In genomic region chr14:96255501-96256366, GRCh38 we compare ENCODE assay signal across 16 cellular contexts. TPM values are rescaled to one million over a fixed set of nuclear protein-coding genes. Genes with fewer than 3 reads are reported as not detected.
DNase-seq lines count a peak whose midpoint lies in the region; ATAC-seq, FAIRE-seq and TF ChIP-seq lines count a peak whose summit lies in the region.
"Had no signal": no experiment of that assay in that cellular context is flagged by ENCODE, and none has a peak within 500 bp of the region (broad histone marks: within the 10 kb centered on the region; RNA-seq: fewer than 3 reads in every experiment).

TSS of gene BDKRB1 (plus strand) at chr14:96256210. CDS start at chr14:96263683, 7,473 bp downstream.

- peaks cover 8% of the 10 kb centered on the region for H3K9me3 ChIP-seq in A549
- H3K9me3 ChIP-seq in muscle layer of colon (ENCODE audit: low read length), result no peaks in the 10 kb centered on the region
- H3K9me3 ChIP-seq: spleen had no signal

- H3K4me2 ChIP-seq in A549, result peak within 1 kb of the TSS; percentile 33; the same call in 2 of the 3 replicates

- peaks cover 51% of the 10 kb centered on the region for H3K27me3 Mint-ChIP-seq in activated T-cell treated with anti-CD3 and anti-CD28 coated beads, Interleukin-2, amount 50 U/mL, for 24 hours
- peaks cover 28% of the 10 kb centered on the region for H3K27me3 Mint-ChIP-seq in progenitor cell of endocrine pancreas

- no peak within 1 kb of the TSS for H3K4me3 ChIP-seq in A549
- H3K4me3 ChIP-seq in muscle layer of colon (ENCODE audit: low read depth in 1 of 2, low read length in 2 of 2), result no peak within 1 kb of the TSS
- H3K4me3 ChIP-seq: spleen had no signal

- CTCF ChIA-PET in A549 (lab: Yijun Ruan, JAX), result interaction anchor here (1.4 to 7.9 kb wide), 7 partner anchors 9 to 155 kb away, joined by 4 to 62 read pairs (median 5); no protein-coding TSS in a partner anchor

- H3K27ac ChIP-seq in A549 (peak within 1 kb of the TSS; percentile 65 to 91), muscle layer of colon (ENCODE audit: low read depth, low read length) (peak within 1 kb of the TSS; percentile 35)
- H3K27ac ChIP-seq: spleen had no signal

- ATAC-seq in A549, result peak in 1 of 2 experiments; percentile 53; a peak in 3 of 6 replicates
- ATAC-seq: activated T-helper 17 cell treated with anti-CD3 and anti-CD28 coated beads, Interleukin-2, amount 50 U/mL, for 72 hours had no signal

- H3K4me1 ChIP-seq in A549 (peaks cover 47% of the 10 kb centered on the region), muscle layer of colon (ENCODE audit: insufficient read depth, low read length) (peaks cover 26% of the 10 kb centered on the region)
- H3K4me1 ChIP-seq: spleen had no signal

- no peaks in the 10 kb centered on the region for H3K36me3 Mint-ChIP-seq in activated T-cell treated with anti-CD3 and anti-CD28 coated beads, Interleukin-2, amount 50 U/mL, for 24 hours (ENCODE audit: low read depth)
- no peaks in the 10 kb centered on the region for H3K36me3 Mint-ChIP-seq in progenitor cell of endocrine pancreas (ENCODE audit: insufficient read depth)

- TF ChIP-seq CTCF in A549 (IDR thresholded peaks at IDR 0.05) (no peak), progenitor cell of endocrine pancreas (IDR thresholded peaks at IDR 0.05; ENCODE audit: unreplicated experiment) (no peak)

- H3K9me3 Mint-ChIP-seq in activated T-cell treated with anti-CD3 and anti-CD28 coated beads, Interleukin-2, amount 50 U/mL, for 24 hours, result no peaks in the 10 kb centered on the region
- peaks cover 2% of the 10 kb centered on the region for H3K9me3 Mint-ChIP-seq in progenitor cell of endocrine pancreas (ENCODE audit: low read depth)
- H3K9me3 Mint-ChIP-seq: activated T-helper 17 cell treated with anti-CD3 and anti-CD28 coated beads, Interleukin-2, amount 50 U/mL, for 72 hours had no signal

- no peaks in the 10 kb centered on the region for H3K36me3 ChIP-seq in muscle layer of colon (ENCODE audit: insufficient read depth, low read length)
- H3K36me3 ChIP-seq: spleen had no signal

- 64% methylated on average over 12 of the region's 12 CpGs for WGBS in A549 (ENCODE audit: missing lambda C conversion rate)

- no peaks in the 10 kb centered on the region for H3K27me3 ChIP-seq in muscle layer of colon (ENCODE audit: control insufficient read depth in 1 of 2, insufficient read depth in 2 of 2, low read length in 2 of 2)

- no peak for TF ChIP-seq RAD21 in A549 (conservative IDR thresholded peaks at IDR 0.05 in 1 of 2, IDR thresholded peaks at IDR 0.05 in 1 of 2)

- H3K27ac Mint-ChIP-seq in activated T-cell treated with anti-CD3 and anti-CD28 coated beads, Interleukin-2, amount 50 U/mL, for 24 hours, result no peak within 1 kb of the TSS
- H3K27ac Mint-ChIP-seq in progenitor cell of endocrine pancreas, result no peak within 1 kb of the TSS
- H3K27ac Mint-ChIP-seq: activated T-helper 17 cell treated with anti-CD3 and anti-CD28 coated beads, Interleukin-2, amount 50 U/mL, for 72 hours had no signal

- FAIRE-seq in A549 (lab: Jason Lieb, UNC), result no peak

- TF ChIP-seq EP300 in A549 (IDR thresholded peaks at IDR 0.05), result peak in 1 of 2 experiments; percentile 40; a peak in 1 of 5 replicates

- no peak for TF ChIP-seq POLR2A in A549 (IDR thresholded peaks at IDR 0.05; ENCODE audit: low read length)

- no peaks in the 10 kb centered on the region for H3K4me1 Mint-ChIP-seq in activated T-cell treated with anti-CD3 and anti-CD28 coated beads, Interleukin-2, amount 50 U/mL, for 24 hours (ENCODE audit: low read depth)
- H3K4me1 Mint-ChIP-seq in progenitor cell of endocrine pancreas (ENCODE audit: low read depth), result no peaks in the 10 kb centered on the region
- H3K4me1 Mint-ChIP-seq: activated T-helper 17 cell treated with anti-CD3 and anti-CD28 coated beads, Interleukin-2, amount 50 U/mL, for 72 hours had no signal

- POLR2A ChIA-PET in A549 (lab: Yijun Ruan, JAX), result no interaction called here

- no peak within 1 kb of the TSS for H3K4me3 Mint-ChIP-seq in activated T-cell treated with anti-CD3 and anti-CD28 coated beads, Interleukin-2, amount 50 U/mL, for 24 hours
- H3K4me3 Mint-ChIP-seq in progenitor cell of endocrine pancreas (ENCODE audit: low read depth), result no peak within 1 kb of the TSS
- H3K4me3 Mint-ChIP-seq: activated T-helper 17 cell treated with anti-CD3 and anti-CD28 coated beads, Interleukin-2, amount 50 U/mL, for 72 hours had no signal

- H3K9ac ChIP-seq in muscle layer of colon (ENCODE audit: low read length), result no peak within 1 kb of the TSS

- DNase-seq in A549 (ENCODE audit: low read depth in 1 of 2, low spot score in 1 of 2) (no peak), LHCN-M2 (ENCODE audit: low read depth) (peak; percentile 88), dedifferentiated amniotic fluid mesenchymal stem cell (ENCODE audit: extremely low spot score) (peak; percentile 96), SKM-1 (lab: John Stamatoyannopoulos, UW; ENCODE audit: unreplicated experiment) (no peak), progenitor cell of endocrine pancreas (ENCODE audit: low spot score, unreplicated experiment) (no peak), DMS79 treated with DMSO at 0.1 percent for 48 hours (lab: John Stamatoyannopoulos, UW) (no peak)
- DNase-seq in activated T-cell treated with anti-CD3 and anti-CD28 coated beads, Interleukin-2, amount 50 U/mL, for 24 hours, result no peak
- DNase-seq: AML-193; central memory CD4-positive, alpha-beta T cell; head of caudate nucleus; KG1; spleen; stimulated activated CD8-positive, alpha-beta memory T cell treated with anti-CD3 and anti-CD28 coated beads, Interleukin-4, amount 100 ng/mL, for 48 hours had no signal

TF ChIP-seq in A549, 52 proteins besides CTCF, POLR2A, EP300 and RAD21:
- TF ChIP-seq KDM5A (IDR thresholded peaks at IDR 0.05) (no peak), RFX5 (IDR thresholded peaks at IDR 0.05) (no peak), FOSB (CRISPR knock-in tag; IDR thresholded peaks at IDR 0.05) (no peak), FOSL2 (IDR thresholded peaks at IDR 0.05) (no peak), FOSL2 (CRISPR knock-in tag; IDR thresholded peaks at IDR 0.05) (peak; percentile 22; the same call in 1 of the 2 replicates), RNF2 (IDR thresholded peaks at IDR 0.05; ENCODE audit: borderline replicate concordance, low read depth) (no peak), NFE2L2 (conservative IDR thresholded peaks at IDR 0.05; ENCODE audit: low read length) (no peak), JUN (IDR thresholded peaks at IDR 0.05) (no peak), HDAC2 (IDR thresholded peaks at IDR 0.05) (no peak), JUNB (IDR thresholded peaks at IDR 0.05) (peak; percentile 31; the same call in 1 of the 2 replicates), CEBPB (IDR thresholded peaks at IDR 0.05) (peak in 1 of 2 experiments; percentile 59; a peak in 2 of 4 replicates), CBX2 (IDR thresholded peaks at IDR 0.05; ENCODE audit: borderline replicate concordance, low read depth) (no peak), TP53 (CRISPR knock-in tag; IDR thresholded peaks at IDR 0.05) (no peak), ZNF302 (CRISPR knock-in tag; IDR thresholded peaks at IDR 0.05) (no peak), TFCP2L1 (CRISPR knock-in tag; IDR thresholded peaks at IDR 0.05) (no peak), RARB (CRISPR knock-in tag; IDR thresholded peaks at IDR 0.05) (no peak), PHF8 (IDR thresholded peaks at IDR 0.05; ENCODE audit: borderline replicate concordance, low read depth) (no peak)
- TF ChIP-seq, protein P1, sequence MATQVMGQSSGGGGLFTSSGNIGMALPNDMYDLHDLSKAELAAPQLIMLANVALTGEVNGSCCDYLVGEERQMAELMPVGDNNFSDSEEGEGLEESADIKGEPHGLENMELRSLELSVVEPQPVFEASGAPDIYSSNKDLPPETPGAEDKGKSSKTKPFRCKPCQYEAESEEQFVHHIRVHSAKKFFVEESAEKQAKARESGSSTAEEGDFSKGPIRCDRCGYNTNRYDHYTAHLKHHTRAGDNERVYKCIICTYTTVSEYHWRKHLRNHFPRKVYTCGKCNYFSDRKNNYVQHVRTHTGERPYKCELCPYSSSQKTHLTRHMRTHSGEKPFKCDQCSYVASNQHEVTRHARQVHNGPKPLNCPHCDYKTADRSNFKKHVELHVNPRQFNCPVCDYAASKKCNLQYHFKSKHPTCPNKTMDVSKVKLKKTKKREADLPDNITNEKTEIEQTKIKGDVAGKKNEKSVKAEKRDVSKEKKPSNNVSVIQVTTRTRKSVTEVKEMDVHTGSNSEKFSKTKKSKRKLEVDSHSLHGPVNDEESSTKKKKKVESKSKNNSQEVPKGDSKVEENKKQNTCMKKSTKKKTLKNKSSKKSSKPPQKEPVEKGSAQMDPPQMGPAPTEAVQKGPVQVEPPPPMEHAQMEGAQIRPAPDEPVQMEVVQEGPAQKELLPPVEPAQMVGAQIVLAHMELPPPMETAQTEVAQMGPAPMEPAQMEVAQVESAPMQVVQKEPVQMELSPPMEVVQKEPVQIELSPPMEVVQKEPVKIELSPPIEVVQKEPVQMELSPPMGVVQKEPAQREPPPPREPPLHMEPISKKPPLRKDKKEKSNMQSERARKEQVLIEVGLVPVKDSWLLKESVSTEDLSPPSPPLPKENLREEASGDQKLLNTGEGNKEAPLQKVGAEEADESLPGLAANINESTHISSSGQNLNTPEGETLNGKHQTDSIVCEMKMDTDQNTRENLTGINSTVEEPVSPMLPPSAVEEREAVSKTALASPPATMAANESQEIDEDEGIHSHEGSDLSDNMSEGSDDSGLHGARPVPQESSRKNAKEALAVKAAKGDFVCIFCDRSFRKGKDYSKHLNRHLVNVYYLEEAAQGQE (IDR thresholded peaks at IDR 0.05), result no peak
- TF ChIP-seq, protein P2, sequence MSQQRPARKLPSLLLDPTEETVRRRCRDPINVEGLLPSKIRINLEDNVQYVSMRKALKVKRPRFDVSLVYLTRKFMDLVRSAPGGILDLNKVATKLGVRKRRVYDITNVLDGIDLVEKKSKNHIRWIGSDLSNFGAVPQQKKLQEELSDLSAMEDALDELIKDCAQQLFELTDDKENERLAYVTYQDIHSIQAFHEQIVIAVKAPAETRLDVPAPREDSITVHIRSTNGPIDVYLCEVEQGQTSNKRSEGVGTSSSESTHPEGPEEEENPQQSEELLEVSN (IDR thresholded peaks at IDR 0.05; ENCODE audit: borderline replicate concordance, low read depth), result no peak
- TF ChIP-seq, protein P3, sequence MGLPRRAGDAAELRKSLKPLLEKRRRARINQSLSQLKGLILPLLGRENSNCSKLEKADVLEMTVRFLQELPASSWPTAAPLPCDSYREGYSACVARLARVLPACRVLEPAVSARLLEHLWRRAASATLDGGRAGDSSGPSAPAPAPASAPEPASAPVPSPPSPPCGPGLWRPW (IDR thresholded peaks at IDR 0.05), result 0 out of 2 replicates have a peak, but pooled peaks have one; percentile 10

RNA-seq across cellular contexts. Expression of gene BDKRB1, which starts in this region (rescaled TPM):
- polyA plus RNA-seq in A549 (2011; rRNA removed), result 3.3 and 3.5 TPM in 2 replicates
- 1.4 and 2.8 TPM in 2 replicates for polyA plus RNA-seq in A549 (2012; cell fraction: cytosol; rRNA removed)
- polyA plus RNA-seq in A549 (2012; cell fraction: nucleus; rRNA removed), result 5.9 and 7.0 TPM in 2 replicates
- polyA plus RNA-seq in A549 (2017; fragmentation: RNase III; extraction: RNeasy Plus Mini Kit Qiagen cat#74134 plus additional on column Dnase treatment), result 2.6 to 3.3 TPM (median 2.8 TPM) in 3 replicates
- 1.7 and 2.5 TPM in 2 replicates for polyA minus RNA-seq in A549 (2011; rRNA and poly(A)+ RNA removed)
- total RNA-seq in LHCN-M2 (2014; rRNA removed), result 0.98 and 4.2 TPM in 2 replicates
- polyA plus RNA-seq in LHCN-M2 (2012), result 4.2 TPM
- not detected in 2 replicates for total RNA-seq in progenitor cell of endocrine pancreas
- total RNA-seq: activated T-helper 17 cell treated with anti-CD3 and anti-CD28 coated beads, Interleukin-2, amount 50 U/mL, for 72 hours; G401; spleen had no signal

Comparison
In these comparisons a context has a peak if more than half of its experiments do, and no peak if none do; other contexts are left out.
1. DNase-seq: peak in LHCN-M2 (single experiment) and dedifferentiated amniotic fluid mesenchymal stem cell (single experiment); none in A549 (0 of 2), activated T-cell treated with anti-CD3 and anti-CD28 coated beads, Interleukin-2, amount 50 U/mL, for 24 hours (single experiment), SKM-1 (single experiment), progenitor cell of endocrine pancreas (single experiment) and DMS79 treated with DMSO at 0.1 percent for 48 hours (single experiment).